ENCODE assay signal across 17 cellular contexts in the genomic region with DNA sequence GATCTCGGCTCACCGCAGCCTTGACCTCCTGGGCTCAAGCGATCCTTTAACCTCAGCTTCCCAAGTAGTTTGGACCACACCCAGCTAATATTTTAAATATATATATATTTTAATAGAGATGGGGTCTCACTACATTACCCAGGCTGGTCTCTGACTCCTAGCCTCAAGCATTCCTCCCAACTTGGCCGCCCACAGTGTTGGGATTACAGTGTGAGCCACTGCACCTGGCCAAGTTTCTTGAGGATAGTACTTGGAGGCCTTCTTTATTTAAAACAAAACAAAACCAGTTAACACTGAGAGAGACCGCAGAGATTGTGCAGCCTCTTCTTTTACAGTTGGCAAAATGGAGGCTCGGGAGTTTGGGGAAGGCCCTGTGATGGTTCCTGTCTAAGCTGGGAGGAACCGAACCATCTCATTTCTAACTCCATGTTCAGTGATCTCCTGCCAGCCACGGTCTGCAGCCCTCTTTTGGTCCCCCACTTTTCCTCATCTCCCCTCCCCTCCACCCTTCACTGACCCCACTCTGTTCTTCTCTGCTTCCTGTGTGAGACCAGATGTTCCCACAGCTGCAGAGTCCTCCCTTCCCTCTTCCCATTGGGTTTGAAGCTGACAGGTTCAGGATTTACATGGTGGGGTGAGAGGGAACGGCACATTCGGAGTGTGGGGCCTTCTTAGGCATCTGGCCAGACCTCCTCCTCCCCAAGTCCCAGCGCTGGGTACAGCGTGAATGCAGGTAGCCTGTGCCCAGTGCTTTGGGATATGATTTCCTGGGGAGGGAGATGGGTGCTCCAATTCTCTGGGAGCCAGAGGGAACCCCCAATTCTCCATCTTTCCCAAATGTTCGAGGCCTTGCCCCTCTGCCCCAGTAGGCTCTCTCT. TPM values are rescaled to one million over a fixed set of nuclear protein-coding genes. Genes with fewer than 3 reads are reported as not detected.
DNase-seq lines count a peak whose midpoint lies in the region; ATAC-seq, FAIRE-seq and TF ChIP-seq lines count a peak whose summit lies in the region.
"Had no signal": no experiment of that assay in that cellular context is flagged by ENCODE, and none has a peak within 500 bp of the region (broad histone marks: within the 10 kb centered on the region; RNA-seq: fewer than 3 reads in every experiment).

No MANE protein-coding gene starts in this region.

- no peaks in the 10 kb centered on the region for H3K9me3 ChIP-seq in BE2C
- no peaks in the 10 kb centered on the region for H3K9me3 ChIP-seq in kidney (ENCODE audit: control insufficient read depth in 1 of 2, low read length in 2 of 2)
- no peaks in the 10 kb centered on the region for H3K9me3 ChIP-seq in sigmoid colon

- TF ChIP-seq CTCF in BE2C (IDR thresholded peaks at IDR 0.05; ENCODE audit: low read depth, low read length) (no peak), kidney (IDR thresholded peaks at IDR 0.05; ENCODE audit: borderline replicate concordance, extremely low read depth, insufficient read depth) (no peak), sigmoid colon (IDR thresholded peaks at IDR 0.05) (no peak)

- H3K36me3 ChIP-seq in BE2C (no peaks in the 10 kb centered on the region), kidney (ENCODE audit: control insufficient read depth in 1 of 2, insufficient read depth in 2 of 2, low read length in 2 of 2) (no peaks in the 10 kb centered on the region), sigmoid colon (no peaks in the 10 kb centered on the region)

- no peak for TF ChIP-seq POLR2A in sigmoid colon (IDR thresholded peaks at IDR 0.05)

- H3K9ac ChIP-seq in kidney (ENCODE audit: low read length in 2 of 2) = no peak overlapping the region

- no peak for ATAC-seq in sciatic nerve

- TF ChIP-seq EP300 in sigmoid colon (IDR thresholded peaks at IDR 0.05) = no peak

- no peak overlapping the region for H3K4me3 ChIP-seq in BE2C (ENCODE audit: low read depth, low read length)
- no peak overlapping the region for H3K4me3 ChIP-seq in kidney (ENCODE audit: low read length in 2 of 2)
- H3K4me3 ChIP-seq in sigmoid colon = no peak overlapping the region

- H3K4me1 ChIP-seq in BE2C (peaks cover 8% of the 10 kb centered on the region), kidney (ENCODE audit: control insufficient read depth in 1 of 2, insufficient read depth in 1 of 2, low read depth in 1 of 2, low read length in 2 of 2) (peaks cover 0 to 6% of the 10 kb centered on the region in 2 donors), sigmoid colon (peaks cover 0 to 23% (median 23%) of the 10 kb centered on the region in 4 donors)

- DNase-seq in BE2C (peak; percentile 0), ELF-1 (ENCODE audit: low read depth, low spot score) (peak; percentile 1), kidney (peak; percentile 37), sigmoid colon (peak; percentile 77), SKM-1 treated with dmso at 0.1 percent for 144 hours (lab: John Stamatoyannopoulos, UW; ENCODE audit: unreplicated experiment) (no peak), cerebellum (ENCODE audit: low spot score) (no peak), NCI-H1105 treated with DMSO at 0.1 percent for 48 hours (lab: John Stamatoyannopoulos, UW) (no peak), sciatic nerve (ENCODE audit: low spot score) (no peak)
- DNase-seq: ACHN; CD8-positive, alpha-beta memory T cell; DND-41; GOT3; KBM-7; NCI-H1048; NCI-H1694; NCI-H69 had no signal

- H3K27ac ChIP-seq in kidney (ENCODE audit: low read depth in 2 of 2, low read length in 2 of 2) (no peak overlapping the region), sigmoid colon (peak overlapping the region in 1 of 4 donors; percentile 2)
- H3K27ac ChIP-seq: RWPE1 had no signal

- WGBS in sigmoid colon, 2 donors = 83 to 84% methylated on average over 13 of the region's 13 CpGs

- FAIRE-seq in kidney (lab: Jason Lieb, UNC) = no peak

- H3K27me3 ChIP-seq in BE2C (peaks cover 62% of the 10 kb centered on the region), sigmoid colon (peaks cover 0 to 44% (median 28%) of the 10 kb centered on the region in 3 donors)

- intact Hi-C loops in kidney (cut with DNase I) (loop anchor here (10.0 kb wide), 1 partner anchor 104 kb away; no protein-coding TSS in a partner anchor), sigmoid colon (cut with DNase I) (loop anchor here (5.0 kb wide), 1 partner anchor 61 kb away; no protein-coding TSS in a partner anchor), sciatic nerve (cut with DNase I) (loop anchor here (5.0 kb wide), 2 partner anchors 106 to 526 kb away; no protein-coding TSS in a partner anchor)

RNA-seq across cellular contexts. Expression of a gene that starts 1.4 kb away (rescaled TPM):
- 0.09 TPM for polyA plus RNA-seq in BE2C (2012; ENCODE audit: insufficient read depth, insufficient read length, low read depth)
- 9.1 TPM for total RNA-seq in kidney
- polyA plus RNA-seq in kidney (ENCODE audit: insufficient read depth, low read depth, low replicate concordance) = 6.1 TPM
- 1 to 10 TPM; 2.0 to 6.4 (median 4.0) TPM for total RNA-seq in sigmoid colon
- polyA plus RNA-seq in sigmoid colon = 1 to 10 TPM in 1 of 3 donors, not detected in 2; 1.8 TPM
- 9.3 TPM for total RNA-seq in cerebellum
- total RNA-seq in sciatic nerve = 52.5 TPM
- total RNA-seq: CD8-positive, alpha-beta memory T cell had no signal
- polyA plus RNA-seq: CD8-positive, alpha-beta memory T cell had no signal

Comparison
In these comparisons a context has a peak if more than half of its experiments do, and no peak if none do; other contexts are left out.
1. DNase-seq: peak in BE2C (single experiment), ELF-1 (single experiment), kidney (single experiment) and sigmoid colon (single experiment); none in SKM-1 treated with dmso at 0.1 percent for 144 hours (single experiment), cerebellum (single experiment), NCI-H1105 treated with DMSO at 0.1 percent for 48 hours (single experiment) and sciatic nerve (single experiment).